25 cellular contexts compared by ENCODE assay signal in the genomic region with DNA sequence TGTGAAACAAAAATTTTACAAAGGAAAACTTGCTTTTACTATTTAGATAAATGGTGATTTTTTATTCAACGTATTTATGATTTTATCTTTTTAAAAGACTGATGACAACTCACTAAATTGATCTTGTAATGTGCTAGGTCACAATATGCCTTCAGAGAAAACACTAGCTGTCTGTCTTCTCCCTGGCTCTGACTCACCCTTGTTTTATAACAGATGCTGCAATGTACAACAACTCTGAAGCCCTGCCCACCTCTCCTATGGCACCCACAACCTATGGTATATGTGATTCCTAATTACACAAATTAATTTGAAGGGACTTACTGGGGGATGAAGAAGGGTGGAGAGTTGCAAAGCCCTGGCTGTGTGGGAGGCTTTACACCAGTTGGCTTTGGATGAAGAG.
"Had no signal": no experiment of that assay in that cellular context is flagged by ENCODE, and none has a peak within 500 bp of the region (broad histone marks: within the 10 kb centered on the region; RNA-seq: fewer than 3 reads in every experiment).

No MANE protein-coding gene starts in this region.

- DNase-seq: activated CD4-positive, alpha-beta T cell treated with anti-CD3 and anti-CD28 coated beads for 48 hours; activated CD4-positive, alpha-beta T cell treated with anti-CD3 and anti-CD28 coated beads, Interleukin-2, amount 50 U/mL, for 48 hours; activated CD4-positive, CD25-positive, alpha-beta regulatory T cell treated with anti-CD3 and anti-CD28 coated beads, Interleukin-2, amount 50 U/mL, for 72 hours; activated CD8-positive, alpha-beta memory T cell treated with anti-CD3 and anti-CD28 coated beads, Interleukin-2, amount 10 ng/mL, durations not matched to agents 7 days and 5 days; activated effector memory CD4-positive, alpha-beta T cell treated with anti-CD3 and anti-CD28 coated beads, Interleukin-2, amount 50 U/mL, for 16 hours; activated naive CD4-positive, alpha-beta T cell treated with Interleukin-2 at 50 U/mL for 16 hours; activated naive CD8-positive, alpha-beta T cell treated with anti-CD3 and anti-CD28 coated beads, Interleukin-2, amount 50 U/mL, for 24 hours; activated T-cell treated with anti-CD3 and anti-CD28 coated beads, Interleukin-2, amount 50 U/mL, for 24 hours; amniotic stem cell; caudate nucleus; MM.1S; NCI-H1105; NCI-H1436; NCI-H1694 treated with DMSO at 0.1 percent for 48 hours; NCI-H2081; NCI-H510A treated with DMSO at 0.1 percent for 48 hours; NCI-H69; NK-92 treated with Interleukin-12 subunit alpha and Interleukin-12 subunit beta, amount 100 ng/mL, for 24 hours; OCI-M1; Peyer's patch; SHP77; T-cell; T-helper 2 cell had no signal

- ATAC-seq: activated CD8-positive, alpha-beta memory T cell treated with anti-CD3 and anti-CD28 coated beads, Interleukin-2, amount 10 ng/mL, durations not matched to agents 7 days and 5 days; activated naive CD4-positive, alpha-beta T cell treated with anti-CD3 and anti-CD28 coated beads, Interleukin-2, amount 50 U/mL, for 72 hours; activated naive CD8-positive, alpha-beta T cell treated with anti-CD3 and anti-CD28 coated beads, Interleukin-2, amount 50 U/mL, for 24 hours; T-cell; WTC11 had no signal

- H3K4me3 ChIP-seq: Peyer's patch had no signal
